In genomic region chr20:56442381-56443365, GRCh38 we compare ENCODE assay signal across 12 cellular contexts. TPM values are rescaled to one million over a fixed set of nuclear protein-coding genes. Genes with fewer than 3 reads are reported as not detected.
DNase-seq lines count a peak whose midpoint lies in the region; ATAC-seq and TF ChIP-seq lines count a peak whose summit lies in the region.
"Had no signal": no experiment of that assay in that cellular context is flagged by ENCODE, and none has a peak within 500 bp of the region (broad histone marks: within the 10 kb centered on the region; RNA-seq: fewer than 3 reads in every experiment).

No MANE protein-coding gene starts in this region.

- H3K27ac ChIP-seq in heart left ventricle = peak overlapping the region in 2 of 12 donors; percentile 47 to 54

- DNase-seq in activated naive CD4-positive, alpha-beta T cell treated with anti-CD3 and anti-CD28 coated beads, Interleukin-2, amount 50 U/mL, for 16 hours = no peak
- peak; percentile 28 for DNase-seq in activated CD8-positive, alpha-beta T cell treated with anti-CD3 and anti-CD28 coated beads for 36 hours
- peak in 2 of 3 donors; percentile 21 to 32 for DNase-seq in immature natural killer cell
- DNase-seq in hypothalamus (lab: John Stamatoyannopoulos, UW) = no peak
- no peak for DNase-seq in heart left ventricle
- DNase-seq in COLO668 (lab: John Stamatoyannopoulos, UW; ENCODE audit: unreplicated experiment) = no peak
- DNase-seq in AG20443 (ENCODE audit: low spot score) = no peak
- DNase-seq: glutamatergic neuron, NCI-H1694, T1000 had no signal

- no peak for TF ChIP-seq POLR2A in heart left ventricle (IDR thresholded peaks at IDR 0.05)

- H3K36me3 ChIP-seq in heart left ventricle = peaks cover 0 to 6% (median 0%) of the 10 kb centered on the region in 9 donors

- CTCF ChIA-PET in activated CD8-positive, alpha-beta T cell treated with anti-CD3 and anti-CD28 coated beads for 36 hours (lab: Charles Lee) = interaction anchor here (1.1 to 1.4 kb wide), 4 partner anchors 21 to 50 kb away, joined by 3 to 4 read pairs (median 4); partner anchors contain the start of genes CASS4 and CSTF1

- peak; percentile 10 for ATAC-seq in activated CD8-positive, alpha-beta T cell treated with anti-CD3 and anti-CD28 coated beads for 36 hours
- no peak for ATAC-seq in heart left ventricle

- peaks cover 44% of the 10 kb centered on the region for H3K4me1 Mint-ChIP-seq in activated naive CD4-positive, alpha-beta T cell treated with anti-CD3 and anti-CD28 coated beads, Interleukin-2, amount 50 U/mL, for 24 hours
- H3K4me1 Mint-ChIP-seq in activated CD8-positive, alpha-beta T cell treated with anti-CD3 and anti-CD28 coated beads for 36 hours (ENCODE audit: low read depth) = peaks cover 42% of the 10 kb centered on the region
- H3K4me1 Mint-ChIP-seq in immature natural killer cell = peaks cover 46 to 51% of the 10 kb centered on the region in 2 donors

- H3K9me3 ChIP-seq in heart left ventricle = no peaks in the 10 kb centered on the region

- no peaks in the 10 kb centered on the region for H3K9me3 Mint-ChIP-seq in activated naive CD4-positive, alpha-beta T cell treated with anti-CD3 and anti-CD28 coated beads, Interleukin-2, amount 50 U/mL, for 24 hours
- no peaks in the 10 kb centered on the region for H3K9me3 Mint-ChIP-seq in activated CD8-positive, alpha-beta T cell treated with anti-CD3 and anti-CD28 coated beads for 36 hours
- H3K9me3 Mint-ChIP-seq in immature natural killer cell = no peaks in the 10 kb centered on the region

- no peaks in the 10 kb centered on the region for H3K27me3 Mint-ChIP-seq in activated naive CD4-positive, alpha-beta T cell treated with anti-CD3 and anti-CD28 coated beads, Interleukin-2, amount 50 U/mL, for 24 hours
- no peaks in the 10 kb centered on the region for H3K27me3 Mint-ChIP-seq in activated CD8-positive, alpha-beta T cell treated with anti-CD3 and anti-CD28 coated beads for 36 hours
- peaks cover 0 to 10% (median 2%) of the 10 kb centered on the region in 3 donors for H3K27me3 Mint-ChIP-seq in immature natural killer cell (ENCODE audit: low read depth in 3 of 3)

- no peak for TF ChIP-seq CTCF in activated CD8-positive, alpha-beta T cell treated with anti-CD3 and anti-CD28 coated beads for 36 hours (IDR thresholded peaks at IDR 0.05)
- TF ChIP-seq CTCF in heart left ventricle (IDR thresholded peaks at IDR 0.05) = no peak

- no peak overlapping the region for H3K4me3 ChIP-seq in heart left ventricle
- H3K4me3 ChIP-seq: lung had no signal

- H3K4me1 ChIP-seq in heart left ventricle = peaks cover 0 to 42% (median 3%) of the 10 kb centered on the region in 12 donors

- peaks cover 13% of the 10 kb centered on the region for H3K36me3 Mint-ChIP-seq in activated naive CD4-positive, alpha-beta T cell treated with anti-CD3 and anti-CD28 coated beads, Interleukin-2, amount 50 U/mL, for 24 hours
- H3K36me3 Mint-ChIP-seq in activated CD8-positive, alpha-beta T cell treated with anti-CD3 and anti-CD28 coated beads for 36 hours (ENCODE audit: low read depth) = peaks cover 14% of the 10 kb centered on the region
- peaks cover 0 to 16% (median 6%) of the 10 kb centered on the region in 3 donors for H3K36me3 Mint-ChIP-seq in immature natural killer cell

- 87 to 91% (median 89%) methylated on average over 15 to 18 of the region's 18 CpGs for WGBS in heart left ventricle, 4 donors

- POLR2A ChIA-PET in activated CD8-positive, alpha-beta T cell treated with anti-CD3 and anti-CD28 coated beads for 36 hours (lab: Charles Lee) = interaction anchor here (0.7 to 3.4 kb wide), 6 partner anchors 10 to 31 kb away, joined by 3 to 19 read pairs (median 4); partner anchors contain the start of gene CASS4

- H3K4me3 Mint-ChIP-seq in activated naive CD4-positive, alpha-beta T cell treated with anti-CD3 and anti-CD28 coated beads, Interleukin-2, amount 50 U/mL, for 24 hours = peak overlapping the region; percentile 37
- peak overlapping the region; percentile 1 for H3K4me3 Mint-ChIP-seq in activated CD8-positive, alpha-beta T cell treated with anti-CD3 and anti-CD28 coated beads for 36 hours
- peak overlapping the region; percentile 7 to 82 (median 69) for H3K4me3 Mint-ChIP-seq in immature natural killer cell

- intact Hi-C loops in activated CD8-positive, alpha-beta T cell treated with anti-CD3 and anti-CD28 coated beads for 36 hours (cut with micrococcal nuclease) = no loop called here
- intact Hi-C loops in heart left ventricle (cut with DNase I) = no loop called here

- no peaks in the 10 kb centered on the region for H3K27me3 ChIP-seq in heart left ventricle

- H3K27ac Mint-ChIP-seq in activated naive CD4-positive, alpha-beta T cell treated with anti-CD3 and anti-CD28 coated beads, Interleukin-2, amount 50 U/mL, for 24 hours = peak overlapping the region; percentile 38
- H3K27ac Mint-ChIP-seq in activated CD8-positive, alpha-beta T cell treated with anti-CD3 and anti-CD28 coated beads for 36 hours = peak overlapping the region; percentile 85
- H3K27ac Mint-ChIP-seq in immature natural killer cell = peak overlapping the region; percentile 50 to 84 (median 72)

RNA-seq across cellular contexts. Expression of gene RTF2, which starts 25.8 kb away (rescaled TPM):
- total RNA-seq in activated CD8-positive, alpha-beta T cell treated with anti-CD3 and anti-CD28 coated beads for 36 hours = 10 to 100 TPM; 72.0 to 76.7 TPM
- polyA plus RNA-seq in immature natural killer cell (100 to 1,000 TPM; 155 to 163 (median 161) TPM), heart left ventricle (100 to 1,000 TPM in 1 of 2 donors, 10 to 100 TPM in 1; 50.7 to 114 TPM)
- total RNA-seq in heart left ventricle = 100 to 1,000 TPM in 1 of 9 donors, 10 to 100 TPM in 8; 61.9 to 101 (median 86.2) TPM

RNA-seq across cellular contexts. Expression of gene CASS4, which starts 30.6 kb away (rescaled TPM):
- total RNA-seq in activated CD8-positive, alpha-beta T cell treated with anti-CD3 and anti-CD28 coated beads for 36 hours = 1 to 10 TPM; 3.5 to 3.7 TPM
- polyA plus RNA-seq in immature natural killer cell (1 to 10 TPM; 3.2 to 5.5 (median 3.5) TPM), heart left ventricle (under 1 TPM; 0.38 to 0.47 TPM)
- 1 to 10 TPM in 2 of 9 donors, under 1 TPM in 7; 0.07 to 3.8 (median 0.50) TPM for total RNA-seq in heart left ventricle

RNA-seq across cellular contexts. Expression of gene CSTF1, which starts 50.2 kb away (rescaled TPM):
- 10 to 100 TPM; 63.4 to 66.2 TPM for total RNA-seq in activated CD8-positive, alpha-beta T cell treated with anti-CD3 and anti-CD28 coated beads for 36 hours
- 10 to 100 TPM; 21.2 to 42.2 (median 30.6) TPM for polyA plus RNA-seq in immature natural killer cell
- 10 to 100 TPM; 16.0 to 27.3 (median 22.0) TPM for total RNA-seq in heart left ventricle
- polyA plus RNA-seq in heart left ventricle = 10 to 100 TPM in 1 of 2 donors, 1 to 10 TPM in 1; 4.2 to 15.3 TPM

RNA-seq across cellular contexts. Expression of gene AURKA, which starts 50.7 kb away (rescaled TPM):
- 100 to 1,000 TPM in 1 of 2 experiments, 10 to 100 TPM in 1; 97.5 to 100 TPM for total RNA-seq in activated CD8-positive, alpha-beta T cell treated with anti-CD3 and anti-CD28 coated beads for 36 hours
- polyA plus RNA-seq in immature natural killer cell (1 to 10 TPM; 1.1 to 2.2 (median 1.8) TPM), heart left ventricle (10 to 100 TPM in 1 of 2 donors, 1 to 10 TPM in 1; 2.2 to 19.5 TPM)
- 10 to 100 TPM in 2 of 9 donors, 1 to 10 TPM in 7; 2.4 to 11.0 (median 6.3) TPM for total RNA-seq in heart left ventricle

Comparison
In these comparisons a context has a peak if more than half of its experiments do, and no peak if none do; other contexts are left out.
1. H3K4me3 Mint-ChIP-seq: peak in every context shown above with its lines; median percentile 69 in immature natural killer cell; 37 in activated naive CD4-positive, alpha-beta T cell treated with anti-CD3 and anti-CD28 coated beads, Interleukin-2, amount 50 U/mL, for 24 hours; 1 in activated CD8-positive, alpha-beta T cell treated with anti-CD3 and anti-CD28 coated beads for 36 hours.
2. DNase-seq: peak in activated CD8-positive, alpha-beta T cell treated with anti-CD3 and anti-CD28 coated beads for 36 hours (single experiment) and immature natural killer cell (2 of 3); none in activated naive CD4-positive, alpha-beta T cell treated with anti-CD3 and anti-CD28 coated beads, Interleukin-2, amount 50 U/mL, for 16 hours (single experiment), hypothalamus (0 of 51), heart left ventricle (0 of 5), COLO668 (single experiment) and AG20443 (single experiment).
3. Peak in every context shown above with its lines, with median percentiles within 50 percentile points of each other: H3K27ac Mint-ChIP-seq.